33 cellular contexts compared by ENCODE assay signal in the genomic region with DNA sequence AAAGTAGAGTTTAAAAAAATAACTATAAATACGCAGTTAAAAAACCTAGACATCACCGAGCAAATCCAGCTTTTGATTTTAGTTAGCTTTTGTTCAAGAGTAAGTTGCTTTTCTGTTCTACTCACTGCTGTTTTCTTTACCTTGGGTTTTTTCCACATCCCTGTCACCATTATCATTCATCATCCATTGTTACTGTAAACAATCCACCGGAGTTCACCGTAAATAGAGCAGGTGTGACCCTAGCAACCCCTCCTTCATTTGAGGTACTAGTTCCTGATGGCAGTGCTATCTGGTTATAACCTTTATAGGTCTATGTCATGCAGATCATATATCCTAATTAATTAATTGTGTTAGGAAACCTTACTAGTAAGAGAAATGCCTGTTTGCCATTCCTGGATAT. TPM values are rescaled to one million over a fixed set of nuclear protein-coding genes. Genes with fewer than 3 reads are reported as not detected.
DNase-seq lines count a peak whose midpoint lies in the region; ATAC-seq, FAIRE-seq and TF ChIP-seq lines count a peak whose summit lies in the region.
"Had no signal": no experiment of that assay in that cellular context is flagged by ENCODE, and none has a peak within 500 bp of the region (broad histone marks: within the 10 kb centered on the region; RNA-seq: fewer than 3 reads in every experiment).

No MANE protein-coding gene starts in this region.

- no peaks in the 10 kb centered on the region for H3F3A ChIP-seq in GM23248 (ENCODE audit: insufficient read depth)

- H3K9me2 ChIP-seq in GM23248 (ENCODE audit: insufficient read depth), result no peaks in the 10 kb centered on the region

- H3K9me3 ChIP-seq in astrocyte (ENCODE audit: insufficient read depth, low read depth, low read length) (no peaks in the 10 kb centered on the region), GM23248 (ENCODE audit: low read depth) (no peaks in the 10 kb centered on the region)
- H3K9me3 ChIP-seq: BE2C, MG63, ovary, suprapubic skin had no signal

- 42% methylated on average over 4 of the region's 4 CpGs for WGBS in GM23248 (ENCODE audit: low coverage in 1 of 2, low lambda C conversion rate in 2 of 2, missing lambda C conversion rate in 2 of 2), 2 experiments

- H3K36me3 ChIP-seq in astrocyte (ENCODE audit: insufficient read depth, low read length) (no peaks in the 10 kb centered on the region), GM23248 (ENCODE audit: low read depth) (no peaks in the 10 kb centered on the region)
- H3K36me3 ChIP-seq: BE2C, MG63, ovary, spleen, suprapubic skin, WERI-Rb-1 had no signal

- FAIRE-seq in astrocyte (lab: Jason Lieb, UNC), result peak; percentile 55
- FAIRE-seq: GM12892, GM19239 had no signal

- H4K20me1 ChIP-seq in astrocyte (ENCODE audit: insufficient read depth, low read length), result no peaks in the 10 kb centered on the region
- no peaks in the 10 kb centered on the region for H4K20me1 ChIP-seq in GM23248 (ENCODE audit: insufficient read depth)

- no peak overlapping the region for H3K4me3 Mint-ChIP-seq in astrocyte (ENCODE audit: unreplicated experiment)
- H3K4me3 Mint-ChIP-seq in stimulated activated naive B cell treated with anti-CD40 and anti-IgM and Interleukin-4, amounts not matched to agents 10 μg/mL and 1 μg/mL and 100 μg/mL, for 72 hours, result no peak overlapping the region
- H3K4me3 Mint-ChIP-seq: activated CD4-positive, alpha-beta T cell treated with anti-CD3 and anti-CD28 coated beads, Interleukin-2, amount 10 ng/mL, durations not matched to agents 7 days and 5 days; IgD-negative memory B cell; nephron progenitor cell; stimulated activated memory B cell treated with anti-CD40 and anti-IgM and Interleukin-4, amounts not matched to agents 10 μg/mL and 1 μg/mL and 100 μg/mL, for 72 hours had no signal

- no peak for TF ChIP-seq CTCF in astrocyte (IDR thresholded peaks at IDR 0.05; ENCODE audit: insufficient read depth, low read depth, low read length)

- no peak overlapping the region for H3K27ac Mint-ChIP-seq in astrocyte (ENCODE audit: unreplicated experiment)
- H3K27ac Mint-ChIP-seq in stimulated activated naive B cell treated with anti-CD40 and anti-IgM and Interleukin-4, amounts not matched to agents 10 μg/mL and 1 μg/mL and 100 μg/mL, for 72 hours, result no peak overlapping the region
- H3K27ac Mint-ChIP-seq: activated CD4-positive, alpha-beta T cell treated with anti-CD3 and anti-CD28 coated beads, Interleukin-2, amount 10 ng/mL, durations not matched to agents 7 days and 5 days; IgD-negative memory B cell; nephron progenitor cell; stimulated activated memory B cell treated with anti-CD40 and anti-IgM and Interleukin-4, amounts not matched to agents 10 μg/mL and 1 μg/mL and 100 μg/mL, for 72 hours had no signal

- H3K27me3 Mint-ChIP-seq in astrocyte (ENCODE audit: low read depth, unreplicated experiment), result no peaks in the 10 kb centered on the region
- no peaks in the 10 kb centered on the region for H3K27me3 Mint-ChIP-seq in stimulated activated naive B cell treated with anti-CD40 and anti-IgM and Interleukin-4, amounts not matched to agents 10 μg/mL and 1 μg/mL and 100 μg/mL, for 72 hours
- H3K27me3 Mint-ChIP-seq: activated CD4-positive, alpha-beta T cell treated with anti-CD3 and anti-CD28 coated beads, Interleukin-2, amount 10 ng/mL, durations not matched to agents 7 days and 5 days; stimulated activated memory B cell treated with anti-CD40 and anti-IgM and Interleukin-4, amounts not matched to agents 10 μg/mL and 1 μg/mL and 100 μg/mL, for 72 hours had no signal

- no peaks in the 10 kb centered on the region for H3K27me3 ChIP-seq in astrocyte (ENCODE audit: insufficient read depth, low read length)
- no peaks in the 10 kb centered on the region for H3K27me3 ChIP-seq in GM23248 (replicated peaks; ENCODE audit: insufficient read depth)
- H3K27me3 ChIP-seq: BE2C, MG63, ovary, spleen, suprapubic skin had no signal

- DNase-seq in COR-L47 (lab: John Stamatoyannopoulos, UW) (peak; percentile 48), NCI-H1105 (lab: John Stamatoyannopoulos, UW) (peak; percentile 21), NCI-H2196 treated with DMSO at 0.1 percent for 48 hours (lab: John Stamatoyannopoulos, UW; ENCODE audit: unreplicated experiment) (peak; percentile 2), astrocyte (ENCODE audit: low read depth) (no peak), GM23248 (no peak), cardiac septum (ENCODE audit: low spot score) (no peak), GM19238 (ENCODE audit: insufficient read length, low spot score) (no peak)
- DNase-seq in stimulated activated naive B cell treated with anti-CD40 and anti-IgM and Interleukin-4, amounts not matched to agents 10 μg/mL and 1 μg/mL and 100 μg/mL, for 72 hours, result no peak
- DNase-seq: activated CD4-positive, alpha-beta T cell treated with anti-CD3 and anti-CD28 coated beads, Interleukin-2, amount 10 ng/mL, durations not matched to agents 7 days and 5 days; activated naive CD4-positive, alpha-beta T cell treated with anti-CD3 and anti-CD28 coated beads, Interleukin-2, amount 50 U/mL, for 16 hours; BE2C; caudate nucleus; dermis blood vessel endothelial cell; MG63; NCI-H2171 treated with DMSO at 0.1 percent for 48 hours; nephron progenitor cell; ovary; PC-3; right cardiac atrium; spleen; stimulated activated CD4-positive, alpha-beta T cell treated with anti-CD3 and anti-CD28 coated beads, Interleukin-2, amount 100 ng/mL, for 48 hours; WERI-Rb-1 had no signal

- ATAC-seq in stimulated activated naive B cell treated with anti-CD40 and anti-IgM and Interleukin-4, amounts not matched to agents 10 μg/mL and 1 μg/mL and 100 μg/mL, for 72 hours (replicated peaks), result no peak
- ATAC-seq: PC-3; right cardiac atrium; Right ventricle myocardium inferior; stimulated activated memory B cell treated with anti-CD40 and anti-IgM and Interleukin-4, amounts not matched to agents 10 μg/mL and 1 μg/mL and 100 μg/mL, for 72 hours had no signal

- in situ Hi-C loops in GM23248 (cut with MboI), result loop anchor here (25.0 kb wide), 1 partner anchor 98 kb away; no protein-coding TSS in a partner anchor

- H3K79me2 ChIP-seq in astrocyte (ENCODE audit: insufficient read depth, low read length) (no peaks in the 10 kb centered on the region), GM23248 (ENCODE audit: insufficient read depth) (no peaks in the 10 kb centered on the region)

- intact Hi-C loops in cardiac septum (cut with DNase I), result no loop called here

- H3K27ac ChIP-seq in astrocyte (ENCODE audit: low read depth, low read length), result no peak overlapping the region
- no peak overlapping the region for H3K27ac ChIP-seq in GM23248
- H3K27ac ChIP-seq: ovary, spleen, suprapubic skin, WERI-Rb-1 had no signal

- peaks cover 2% of the 10 kb centered on the region for H3K9me3 Mint-ChIP-seq in astrocyte (ENCODE audit: unreplicated experiment)
- H3K9me3 Mint-ChIP-seq in stimulated activated naive B cell treated with anti-CD40 and anti-IgM and Interleukin-4, amounts not matched to agents 10 μg/mL and 1 μg/mL and 100 μg/mL, for 72 hours, result peaks cover 2 to 4% of the 10 kb centered on the region in 2 donors

- H3K4me1 ChIP-seq in astrocyte (ENCODE audit: insufficient read depth, low read length), result no peaks in the 10 kb centered on the region
- no peaks in the 10 kb centered on the region for H3K4me1 ChIP-seq in GM23248 (ENCODE audit: insufficient read depth)
- H3K4me1 ChIP-seq: BE2C, spleen, suprapubic skin had no signal

- H3K4me1 Mint-ChIP-seq in astrocyte (ENCODE audit: low read depth, unreplicated experiment), result no peaks in the 10 kb centered on the region
- H3K4me1 Mint-ChIP-seq in stimulated activated naive B cell treated with anti-CD40 and anti-IgM and Interleukin-4, amounts not matched to agents 10 μg/mL and 1 μg/mL and 100 μg/mL, for 72 hours, result no peaks in the 10 kb centered on the region
- H3K4me1 Mint-ChIP-seq: activated CD4-positive, alpha-beta T cell treated with anti-CD3 and anti-CD28 coated beads, Interleukin-2, amount 10 ng/mL, durations not matched to agents 7 days and 5 days; IgD-negative memory B cell; stimulated activated memory B cell treated with anti-CD40 and anti-IgM and Interleukin-4, amounts not matched to agents 10 μg/mL and 1 μg/mL and 100 μg/mL, for 72 hours had no signal

- H2AFZ ChIP-seq in astrocyte (ENCODE audit: low read depth, low read length), result no peak overlapping the region
- H2AFZ ChIP-seq in GM23248, result no peak overlapping the region

- H3K36me3 Mint-ChIP-seq in astrocyte (ENCODE audit: low read depth, unreplicated experiment), result no peaks in the 10 kb centered on the region
- peaks cover 0 to 2% of the 10 kb centered on the region in 2 donors for H3K36me3 Mint-ChIP-seq in stimulated activated naive B cell treated with anti-CD40 and anti-IgM and Interleukin-4, amounts not matched to agents 10 μg/mL and 1 μg/mL and 100 μg/mL, for 72 hours
- H3K36me3 Mint-ChIP-seq: IgD-negative memory B cell; stimulated activated memory B cell treated with anti-CD40 and anti-IgM and Interleukin-4, amounts not matched to agents 10 μg/mL and 1 μg/mL and 100 μg/mL, for 72 hours had no signal

- no peak overlapping the region for H3K4me3 ChIP-seq in astrocyte (ENCODE audit: insufficient read depth, low read depth, low read length)
- H3K4me3 ChIP-seq in GM23248, result no peak overlapping the region
- H3K4me3 ChIP-seq: lung, MG63, ovary, spleen, suprapubic skin had no signal

- no peak overlapping the region for H3K9ac ChIP-seq in astrocyte (ENCODE audit: low read length)
- H3K9ac ChIP-seq in GM23248, result no peak overlapping the region

- H3K4me2 ChIP-seq in astrocyte (ENCODE audit: low read length), result no peak overlapping the region
- no peak overlapping the region for H3K4me2 ChIP-seq in GM23248 (ENCODE audit: unreplicated experiment)

RNA-seq across cellular contexts. Expression of gene TEX13D, which starts 43.0 kb away (rescaled TPM):
- total RNA-seq in astrocyte, result not detected in 2 replicates
- not detected in 2 replicates for total RNA-seq in GM23248 (2014; rRNA removed; shearing (Covaris generic))
- 0.11 TPM in 1 of 2 replicates, not detected in the other for polyA plus RNA-seq in GM23248 (2016; fragmentation: Nextera tagmentation; extraction: Ambion mirVana)
- not detected for total RNA-seq in cardiac septum
- total RNA-seq: activated CD4-positive, alpha-beta T cell treated with anti-CD3 and anti-CD28 coated beads, Interleukin-2, amount 10 ng/mL, durations not matched to agents 7 days and 5 days; Daoy; dermis blood vessel endothelial cell; kidney epithelial cell; lung; mucosa of gallbladder; ovary; PC-3; right cardiac atrium; Right ventricle myocardium inferior; spleen; suprapubic skin; urinary bladder had no signal
- polyA plus RNA-seq: IgD-negative memory B cell, ovary, right cardiac atrium, urinary bladder had no signal

RNA-seq across cellular contexts. Expression of gene SH2D1A, which starts 56.9 kb away (rescaled TPM):
- total RNA-seq in astrocyte (not detected in 2 replicates), cardiac septum (0.19 TPM)
- not detected in 2 replicates for total RNA-seq in GM23248 (2014; rRNA removed; shearing (Covaris generic))
- polyA plus RNA-seq in GM23248 (2016; fragmentation: Nextera tagmentation; extraction: Ambion mirVana), result not detected in 2 replicates
- total RNA-seq: Daoy, dermis blood vessel endothelial cell, kidney epithelial cell, PC-3, Right ventricle myocardium inferior had no signal

Comparison
In these comparisons a context has a peak if more than half of its experiments do, and no peak if none do; other contexts are left out.
1. DNase-seq: peak in COR-L47 (single experiment), NCI-H1105 (single experiment) and NCI-H2196 treated with DMSO at 0.1 percent for 48 hours (single experiment); none in astrocyte (single experiment), stimulated activated naive B cell treated with anti-CD40 and anti-IgM and Interleukin-4, amounts not matched to agents 10 μg/mL and 1 μg/mL and 100 μg/mL, for 72 hours (single experiment), GM23248 (single experiment), cardiac septum (single experiment) and GM19238 (single experiment).